Comparison of ENCODE assay signal across 1 cellular context in the genomic region with DNA sequence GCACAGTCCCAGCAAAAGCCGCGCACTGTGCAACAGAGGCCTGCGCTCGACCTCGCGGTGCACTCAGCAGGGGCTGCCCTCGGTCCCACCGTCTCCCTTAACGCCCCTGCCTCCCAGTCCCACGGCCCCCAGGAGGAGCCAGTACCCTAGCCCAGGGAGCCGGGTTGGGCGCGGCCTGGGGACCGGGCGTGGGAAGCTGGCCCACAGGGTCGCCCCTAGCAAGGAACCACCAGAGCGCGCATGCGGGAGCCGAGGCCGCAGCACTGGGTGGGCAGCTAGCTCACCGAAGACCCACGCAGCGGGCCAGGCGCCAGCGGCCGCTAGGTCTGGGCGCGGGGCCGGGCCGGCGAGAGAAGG.
TF ChIP-seq lines count a peak whose summit lies in the region.

No MANE protein-coding gene starts in this region.

TF ChIP-seq in HepG2, 621 proteins besides CTCF, POLR2A, EP300 and RAD21 (continued from another document):
- TF ChIP-seq, protein P1, sequence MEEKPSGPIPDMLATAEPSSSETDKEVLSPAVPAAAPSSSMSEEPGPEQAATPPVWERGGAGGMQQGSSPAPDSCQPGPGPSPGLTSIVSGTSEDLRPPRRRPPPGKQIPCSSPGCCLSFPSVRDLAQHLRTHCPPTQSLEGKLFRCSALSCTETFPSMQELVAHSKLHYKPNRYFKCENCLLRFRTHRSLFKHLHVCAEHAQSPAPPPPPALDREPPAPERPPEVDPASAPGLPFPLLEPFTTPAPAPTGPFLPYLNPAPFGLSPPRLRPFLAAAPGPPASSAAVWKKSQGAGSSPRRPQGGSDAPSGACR (CRISPR knock-in tag; IDR thresholded peaks at IDR 0.05): no peak
- TF ChIP-seq PCBP2 (optimal IDR thresholded peaks at IDR 0.05; ENCODE audit: low read depth, low read length, poor library complexity, severe bottlenecking): no peak
- TF ChIP-seq, protein P2, sequence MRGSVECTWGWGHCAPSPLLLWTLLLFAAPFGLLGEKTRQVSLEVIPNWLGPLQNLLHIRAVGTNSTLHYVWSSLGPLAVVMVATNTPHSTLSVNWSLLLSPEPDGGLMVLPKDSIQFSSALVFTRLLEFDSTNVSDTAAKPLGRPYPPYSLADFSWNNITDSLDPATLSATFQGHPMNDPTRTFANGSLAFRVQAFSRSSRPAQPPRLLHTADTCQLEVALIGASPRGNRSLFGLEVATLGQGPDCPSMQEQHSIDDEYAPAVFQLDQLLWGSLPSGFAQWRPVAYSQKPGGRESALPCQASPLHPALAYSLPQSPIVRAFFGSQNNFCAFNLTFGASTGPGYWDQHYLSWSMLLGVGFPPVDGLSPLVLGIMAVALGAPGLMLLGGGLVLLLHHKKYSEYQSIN (CRISPR knock-in tag; IDR thresholded peaks at IDR 0.05; ENCODE audit: borderline replicate concordance): no peak
TF ChIP-seq in HepG2: peak in this region for 0.
